Comparison of ENCODE assay signal across 1 cellular context in the genomic region with DNA sequence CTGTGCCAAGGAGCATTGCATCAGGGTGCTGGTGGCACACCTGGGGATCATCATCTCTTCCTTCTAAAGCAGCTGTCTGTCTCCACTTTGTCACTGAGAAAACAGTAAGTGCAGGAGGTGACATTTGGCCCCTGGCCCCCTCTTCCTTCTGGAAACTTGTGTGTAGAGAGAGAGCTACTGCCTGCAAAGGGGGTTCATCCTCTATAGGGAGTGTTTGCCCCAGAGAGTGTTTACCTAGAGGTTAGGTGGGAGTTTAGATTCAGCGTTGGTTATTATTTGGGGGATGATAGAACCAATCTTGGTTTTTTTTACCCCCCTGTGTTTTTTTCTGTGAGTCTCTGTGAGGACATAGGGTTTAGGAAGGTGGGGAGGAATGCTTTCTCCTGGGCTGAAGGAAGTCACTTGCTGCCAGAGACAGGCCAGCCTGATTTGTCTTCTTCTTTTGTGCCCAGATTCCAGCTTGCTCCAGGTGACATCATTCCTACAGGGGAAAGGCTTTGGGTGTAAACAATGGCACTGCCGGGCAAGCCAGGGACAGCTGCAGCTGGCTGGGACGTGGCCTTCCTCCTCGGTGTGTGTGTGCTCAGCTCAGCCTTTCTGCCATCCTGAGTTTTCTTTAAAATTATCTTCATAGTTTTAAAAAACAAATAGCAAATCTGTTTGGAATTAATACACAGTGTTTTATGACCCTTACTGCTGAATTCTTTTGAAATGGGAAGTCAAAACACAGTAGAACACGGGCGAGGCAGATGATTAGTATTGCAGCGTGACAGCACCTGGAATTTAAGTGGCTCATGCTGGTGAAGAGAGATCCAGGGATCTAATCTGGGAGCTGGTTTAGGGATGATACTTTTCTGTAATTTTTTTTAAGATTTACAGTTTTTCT.
A peak's percentile ranks its signal among the peaks of the same experiment; 100 is the strongest.
TF ChIP-seq lines count a peak whose summit lies in the region.

No MANE protein-coding gene starts in this region.

TF ChIP-seq in HEK293, 187 proteins besides CTCF, POLR2A, EP300 and RAD21 (continued from another document):
- TF ChIP-seq SP7 (tag by site-specific recombination; IDR thresholded peaks at IDR 0.05) (peak; percentile 31; the same call in 1 of the 2 replicates), GLIS1 (tag by site-specific recombination; IDR thresholded peaks at IDR 0.05) (peak; percentile 90), ZNF311 (tag by site-specific recombination; IDR thresholded peaks at IDR 0.05; ENCODE audit: borderline replicate concordance) (no peak), BCL11B (tag by site-specific recombination; IDR thresholded peaks at IDR 0.05; ENCODE audit: low read depth) (no peak), ZNF549 (tag by site-specific recombination; IDR thresholded peaks at IDR 0.05) (no peak), ZNF701 (tag by site-specific recombination; IDR thresholded peaks at IDR 0.05) (no peak), PRDM1 (tag by site-specific recombination; IDR thresholded peaks at IDR 0.05) (peak; percentile 91), FEZF1 (tag by site-specific recombination; IDR thresholded peaks at IDR 0.05) (no peak)
- TF ChIP-seq, protein P1, sequence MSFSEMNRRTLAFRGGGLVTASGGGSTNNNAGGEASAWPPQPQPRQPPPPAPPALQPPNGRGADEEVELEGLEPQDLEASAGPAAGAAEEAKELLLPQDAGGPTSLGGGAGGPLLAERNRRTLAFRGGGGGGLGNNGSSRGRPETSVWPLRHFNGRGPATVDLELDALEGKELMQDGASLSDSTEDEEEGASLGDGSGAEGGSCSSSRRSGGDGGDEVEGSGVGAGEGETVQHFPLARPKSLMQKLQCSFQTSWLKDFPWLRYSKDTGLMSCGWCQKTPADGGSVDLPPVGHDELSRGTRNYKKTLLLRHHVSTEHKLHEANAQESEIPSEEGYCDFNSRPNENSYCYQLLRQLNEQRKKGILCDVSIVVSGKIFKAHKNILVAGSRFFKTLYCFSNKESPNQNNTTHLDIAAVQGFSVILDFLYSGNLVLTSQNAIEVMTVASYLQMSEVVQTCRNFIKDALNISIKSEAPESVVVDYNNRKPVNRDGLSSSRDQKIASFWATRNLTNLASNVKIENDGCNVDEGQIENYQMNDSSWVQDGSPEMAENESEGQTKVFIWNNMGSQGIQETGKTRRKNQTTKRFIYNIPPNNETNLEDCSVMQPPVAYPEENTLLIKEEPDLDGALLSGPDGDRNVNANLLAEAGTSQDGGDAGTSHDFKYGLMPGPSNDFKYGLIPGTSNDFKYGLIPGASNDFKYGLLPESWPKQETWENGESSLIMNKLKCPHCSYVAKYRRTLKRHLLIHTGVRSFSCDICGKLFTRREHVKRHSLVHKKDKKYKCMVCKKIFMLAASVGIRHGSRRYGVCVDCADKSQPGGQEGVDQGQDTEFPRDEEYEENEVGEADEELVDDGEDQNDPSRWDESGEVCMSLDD (tag by site-specific recombination; IDR thresholded peaks at IDR 0.05) = no peak
- TF ChIP-seq, protein P2, sequence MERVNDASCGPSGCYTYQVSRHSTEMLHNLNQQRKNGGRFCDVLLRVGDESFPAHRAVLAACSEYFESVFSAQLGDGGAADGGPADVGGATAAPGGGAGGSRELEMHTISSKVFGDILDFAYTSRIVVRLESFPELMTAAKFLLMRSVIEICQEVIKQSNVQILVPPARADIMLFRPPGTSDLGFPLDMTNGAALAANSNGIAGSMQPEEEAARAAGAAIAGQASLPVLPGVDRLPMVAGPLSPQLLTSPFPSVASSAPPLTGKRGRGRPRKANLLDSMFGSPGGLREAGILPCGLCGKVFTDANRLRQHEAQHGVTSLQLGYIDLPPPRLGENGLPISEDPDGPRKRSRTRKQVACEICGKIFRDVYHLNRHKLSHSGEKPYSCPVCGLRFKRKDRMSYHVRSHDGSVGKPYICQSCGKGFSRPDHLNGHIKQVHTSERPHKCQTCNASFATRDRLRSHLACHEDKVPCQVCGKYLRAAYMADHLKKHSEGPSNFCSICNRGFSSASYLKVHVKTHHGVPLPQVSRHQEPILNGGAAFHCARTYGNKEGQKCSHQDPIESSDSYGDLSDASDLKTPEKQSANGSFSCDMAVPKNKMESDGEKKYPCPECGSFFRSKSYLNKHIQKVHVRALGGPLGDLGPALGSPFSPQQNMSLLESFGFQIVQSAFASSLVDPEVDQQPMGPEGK (tag by site-specific recombination; IDR thresholded peaks at IDR 0.05) = peak; percentile 34
